8 cellular contexts compared by ENCODE assay signal in genomic region chr6:10404799-10405524, GRCh38. TPM values are rescaled to one million over a fixed set of nuclear protein-coding genes. Genes with fewer than 3 reads are reported as not detected.
DNase-seq lines count a peak whose midpoint lies in the region; ATAC-seq and TF ChIP-seq lines count a peak whose summit lies in the region.

No MANE protein-coding gene starts in this region.

- no peak for DNase-seq in CD4-positive, alpha-beta memory T cell
- DNase-seq in brain microvascular endothelial cell (no peak), NCI-H510A (lab: John Stamatoyannopoulos, UW) (no peak), superior temporal gyrus (ENCODE audit: extremely low spot score) (no peak), hippocampal formation (lab: John Stamatoyannopoulos, UW) (no peak)
- no peak for DNase-seq in naive thymus-derived CD4-positive, alpha-beta T cell

- peak overlapping the region; percentile 11 to 45 for H3K4me3 ChIP-seq in CD4-positive, alpha-beta memory T cell (ENCODE audit: low read length in 2 of 2)
- H3K4me3 ChIP-seq in brain microvascular endothelial cell (ENCODE audit: low read depth, low read length): peak overlapping the region; percentile 62
- peak overlapping the region; percentile 44 for H3K4me3 ChIP-seq in naive thymus-derived CD4-positive, alpha-beta T cell (ENCODE audit: low read length)

- no peaks in the 10 kb centered on the region for H3K36me3 ChIP-seq in CD4-positive, alpha-beta memory T cell (ENCODE audit: insufficient read depth, low read length)
- H3K36me3 ChIP-seq in brain microvascular endothelial cell (replicated peaks): no peaks in the 10 kb centered on the region
- H3K36me3 ChIP-seq in naive thymus-derived CD4-positive, alpha-beta T cell (ENCODE audit: control insufficient read depth in 2 of 3, insufficient read depth in 3 of 3, low read length in 3 of 3): no peaks in the 10 kb centered on the region

- peaks cover 17% of the 10 kb centered on the region for H3K4me1 ChIP-seq in CD4-positive, alpha-beta memory T cell (ENCODE audit: insufficient read depth, low read length)
- H3K4me1 ChIP-seq in naive thymus-derived CD4-positive, alpha-beta T cell (ENCODE audit: control insufficient read depth in 2 of 2, insufficient read depth in 2 of 2, low read length in 2 of 2): peaks cover 10 to 12% of the 10 kb centered on the region in 2 donors

- in situ Hi-C loops in brain microvascular endothelial cell (cut with HindIII; ENCODE audit: low pct_ligation_motif_present, low sequenced_read_pairs): no loop called here

- CTCF ChIA-PET in CD4-positive, alpha-beta memory T cell (lab: Charles Lee; ENCODE audit: partially characterized antibody): no interaction called here
- CTCF ChIA-PET in naive thymus-derived CD4-positive, alpha-beta T cell (lab: Charles Lee): no interaction called here

- H3K4me1 Mint-ChIP-seq in CD4-positive, alpha-beta memory T cell: peaks cover 9 to 23% (median 13%) of the 10 kb centered on the region in 4 donors
- peaks cover 6 to 24% (median 14%) of the 10 kb centered on the region in 7 donors for H3K4me1 Mint-ChIP-seq in naive thymus-derived CD4-positive, alpha-beta T cell

- intact Hi-C loops in CD4-positive, alpha-beta memory T cell (cut with micrococcal nuclease): loop anchor here (5.0 to 10.0 kb wide), 2 partner anchors 290 to 1968 kb away; partner anchors contain the start of genes C6orf52, PAK1IP1 and SLC35B3
- intact Hi-C loops in naive thymus-derived CD4-positive, alpha-beta T cell (cut with micrococcal nuclease): loop anchor here (1.0 to 10.0 kb wide), 11 partner anchors 7 to 1970 kb away; partner anchors contain the start of genes C6orf52 (in 2 of the 2), PAK1IP1 (in 2 of the 2), SLC35B3 (in 2 of the 2) and MAK (in 1 of the 2)

- H3K27ac Mint-ChIP-seq in CD4-positive, alpha-beta memory T cell: peak overlapping the region in 2 of 7 donors; percentile 35 to 57
- H3K27ac Mint-ChIP-seq in naive thymus-derived CD4-positive, alpha-beta T cell: peak overlapping the region in 5 of 9 donors; percentile 18 to 80 (median 64)

- peaks cover 3 to 58% (median 39%) of the 10 kb centered on the region in 8 donors for H3K9me3 Mint-ChIP-seq in CD4-positive, alpha-beta memory T cell
- peaks cover 9 to 90% (median 48%) of the 10 kb centered on the region in 11 donors for H3K9me3 Mint-ChIP-seq in naive thymus-derived CD4-positive, alpha-beta T cell

- ATAC-seq in HG03103 (IDR thresholded peaks at IDR 0.05; ENCODE audit: low read depth, unreplicated experiment): peak; percentile 0
- no peak for ATAC-seq in naive thymus-derived CD4-positive, alpha-beta T cell
- ATAC-seq in GM21723 (IDR thresholded peaks at IDR 0.05; ENCODE audit: unreplicated experiment): no peak

- H3K27ac ChIP-seq in CD4-positive, alpha-beta memory T cell (ENCODE audit: low read depth, low read length): peak overlapping the region; percentile 25
- H3K27ac ChIP-seq in brain microvascular endothelial cell: peak overlapping the region; percentile 51
- peak overlapping the region; percentile 9 for H3K27ac ChIP-seq in naive thymus-derived CD4-positive, alpha-beta T cell (ENCODE audit: low read depth, low read length)

- peaks cover 30 to 34% of the 10 kb centered on the region in 2 donors for H3K27me3 Mint-ChIP-seq in CD4-positive, alpha-beta memory T cell
- H3K27me3 Mint-ChIP-seq in naive thymus-derived CD4-positive, alpha-beta T cell: peaks cover 49 to 90% (median 67%) of the 10 kb centered on the region in 5 donors

- POLR2A ChIA-PET in CD4-positive, alpha-beta memory T cell (lab: Charles Lee; ENCODE audit: partially characterized antibody): no interaction called here
- POLR2A ChIA-PET in naive thymus-derived CD4-positive, alpha-beta T cell (lab: Charles Lee): no interaction called here

- H3K27me3 ChIP-seq in CD4-positive, alpha-beta memory T cell (ENCODE audit: insufficient read depth, low read length): peaks cover 10% of the 10 kb centered on the region
- peaks cover 14% of the 10 kb centered on the region for H3K27me3 ChIP-seq in brain microvascular endothelial cell (replicated peaks)
- peaks cover 0 to 9% of the 10 kb centered on the region in 2 donors for H3K27me3 ChIP-seq in naive thymus-derived CD4-positive, alpha-beta T cell (ENCODE audit: control insufficient read depth in 2 of 2, insufficient read depth in 2 of 2, low read length in 2 of 2)

- no peaks in the 10 kb centered on the region for H3K9me3 ChIP-seq in CD4-positive, alpha-beta memory T cell (ENCODE audit: control insufficient read depth in 1 of 2, low read length in 2 of 2)
- peaks cover 0 to 22% (median 0%) of the 10 kb centered on the region in 3 experiments for H3K9me3 ChIP-seq in naive thymus-derived CD4-positive, alpha-beta T cell (ENCODE audit: control insufficient read depth in 2 of 3, low read length in 3 of 3)

- peak overlapping the region in 6 of 8 donors; percentile 8 to 86 (median 62) for H3K4me3 Mint-ChIP-seq in CD4-positive, alpha-beta memory T cell
- peak overlapping the region; percentile 43 to 87 (median 81) for H3K4me3 Mint-ChIP-seq in naive thymus-derived CD4-positive, alpha-beta T cell

- no peak for TF ChIP-seq CTCF in brain microvascular endothelial cell (IDR thresholded peaks at IDR 0.05; ENCODE audit: low read depth, low read length, missing control alignments)

- peaks cover 0 to 2% of the 10 kb centered on the region in 2 donors for H3K36me3 Mint-ChIP-seq in CD4-positive, alpha-beta memory T cell
- H3K36me3 Mint-ChIP-seq in naive thymus-derived CD4-positive, alpha-beta T cell: peaks cover 0 to 28% (median 6%) of the 10 kb centered on the region in 5 donors

RNA-seq across cellular contexts. Expression of gene TFAP2A, which starts 9.9 kb away (rescaled TPM):
- total RNA-seq in CD4-positive, alpha-beta memory T cell: not detected
- polyA plus RNA-seq in CD4-positive, alpha-beta memory T cell: not detected
- not detected for total RNA-seq in naive thymus-derived CD4-positive, alpha-beta T cell
- not detected for polyA plus RNA-seq in naive thymus-derived CD4-positive, alpha-beta T cell
